Comparison of ENCODE assay signal across 10 cellular contexts in the genomic region with DNA sequence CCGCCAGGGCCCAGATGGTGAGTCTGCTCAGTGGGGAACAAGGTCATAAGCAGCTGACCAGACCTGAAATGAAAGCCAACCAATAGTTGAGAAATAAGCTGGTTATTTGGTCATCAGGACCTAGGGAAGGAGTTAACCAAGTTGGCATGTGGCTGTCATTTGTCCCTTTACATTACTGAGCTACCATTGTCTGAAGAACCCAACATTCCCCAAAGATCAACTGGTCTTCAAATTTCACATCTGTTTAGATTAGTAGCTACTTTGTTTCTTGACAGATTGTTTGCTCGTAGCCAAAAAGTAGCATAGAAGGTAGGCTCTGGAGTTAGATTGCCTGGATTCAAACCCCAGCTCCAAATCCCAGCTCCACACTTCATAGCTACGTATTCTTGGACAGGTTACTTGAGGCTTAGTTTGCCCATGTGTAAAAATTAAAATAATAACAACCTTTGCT. TPM values are rescaled to one million over a fixed set of nuclear protein-coding genes. Genes with fewer than 3 reads are reported as not detected.
DNase-seq lines count a peak whose midpoint lies in the region; FAIRE-seq and TF ChIP-seq lines count a peak whose summit lies in the region.
"Had no signal": no experiment of that assay in that cellular context is flagged by ENCODE, and none has a peak within 500 bp of the region (broad histone marks: within the 10 kb centered on the region; RNA-seq: fewer than 3 reads in every experiment).

No MANE protein-coding gene starts in this region.

- H3K9ac ChIP-seq in skeletal muscle satellite cell (ENCODE audit: low read depth, low read length), result peak overlapping the region; percentile 93

- H3K9me3 ChIP-seq in HEK293 (ENCODE audit: control insufficient read depth, insufficient read depth, low read depth, low read length), result no peaks in the 10 kb centered on the region
- no peaks in the 10 kb centered on the region for H3K9me3 ChIP-seq in skeletal muscle satellite cell (replicated peaks; ENCODE audit: low read length)

- H3K27me3 ChIP-seq in skeletal muscle satellite cell (ENCODE audit: control insufficient read depth, insufficient read depth, low read length), result no peaks in the 10 kb centered on the region

- no peak for TF ChIP-seq POLR2A in GM12891 (IDR thresholded peaks at IDR 0.05; ENCODE audit: low read depth, low read length)

- peak overlapping the region; percentile 89 for H3K4me2 ChIP-seq in skeletal muscle satellite cell (ENCODE audit: low read length)

- FAIRE-seq in GM12891 (lab: Jason Lieb, UNC), result no peak
- FAIRE-seq: endometrium had no signal

- CTCF ChIA-PET in HEK293 (lab: Yijun Ruan, JAX), result interaction anchor here (0.6 to 13.9 kb wide), 7 partner anchors 9 to 573 kb away, joined by 3 to 431 read pairs (median 4); a partner anchor contains a TSS

- H3K27ac ChIP-seq in HEK293 (ENCODE audit: extremely low read depth, low read depth, low read length), result peak overlapping the region; percentile 1; the same call in 1 of the 2 replicates

- no peak for DNase-seq in fibroblast of the aortic adventitia (ENCODE audit: low read depth)
- DNase-seq in NCI-H2107 (lab: John Stamatoyannopoulos, UW), result no peak
- no peak for DNase-seq in putamen (ENCODE audit: low spot score)
- no peak for DNase-seq in NCI-H187 treated with DMSO at 0.1 percent for 48 hours (lab: John Stamatoyannopoulos, UW)
- no peak for DNase-seq in GM12891 (ENCODE audit: insufficient read length, low spot score)
- DNase-seq: NCI-H2029 had no signal

- no peak for TF ChIP-seq CTCF in HEK293 (tag by site-specific recombination; IDR thresholded peaks at IDR 0.05)
- TF ChIP-seq CTCF in WI38 (IDR thresholded peaks at IDR 0.05; ENCODE audit: low read depth, low read length), result no peak
- no peak for TF ChIP-seq CTCF in fibroblast of the aortic adventitia (IDR thresholded peaks at IDR 0.05; ENCODE audit: insufficient read depth, low read length)

- H3K4me3 ChIP-seq in HEK293 (ENCODE audit: low read depth, low read length), result peak overlapping the region; percentile 47
- H3K4me3 ChIP-seq in WI38 (ENCODE audit: low read depth, low read length), result peak overlapping the region; percentile 59
- H3K4me3 ChIP-seq in fibroblast of the aortic adventitia (ENCODE audit: low read depth, low read length), result peak overlapping the region; percentile 71
- H3K4me3 ChIP-seq in skeletal muscle satellite cell (ENCODE audit: low read length), result peak overlapping the region; percentile 71

- peaks cover 2% of the 10 kb centered on the region; the same call in 1 of the 2 replicates for H3K4me1 ChIP-seq in HEK293 (ENCODE audit: control insufficient read depth, insufficient read depth, low read length)
- H3K4me1 ChIP-seq in skeletal muscle satellite cell (ENCODE audit: control insufficient read depth, insufficient read depth, low read length), result peaks cover 16% of the 10 kb centered on the region

- H3K36me3 ChIP-seq in HEK293 (ENCODE audit: control insufficient read depth in 2 of 2, insufficient read depth in 1 of 2, low read length in 2 of 2) (peaks cover 29 to 46% of the 10 kb centered on the region in 2 experiments; a peak in 2 of 3 replicates), skeletal muscle satellite cell (ENCODE audit: insufficient read depth, low read length) (peaks cover 14% of the 10 kb centered on the region)

- POLR2A ChIA-PET in HEK293 (lab: Yijun Ruan, JAX), result interaction anchor here (0.6 to 2.5 kb wide), 11 partner anchors 16 to 590 kb away, joined by 3 to 15 read pairs (median 3); a partner anchor contains a TSS

TF ChIP-seq in HEK293, 187 proteins besides CTCF, POLR2A, EP300 and RAD21:
- TF ChIP-seq ZNF664 (tag by site-specific recombination; IDR thresholded peaks at IDR 0.05), result peak; percentile 94
- TF ChIP-seq ZNF785 (tag by site-specific recombination; IDR thresholded peaks at IDR 0.05), result no peak
- no peak for TF ChIP-seq ZNF629 (tag by site-specific recombination; IDR thresholded peaks at IDR 0.05)

TF ChIP-seq in GM12891, 5 proteins besides CTCF, POLR2A, EP300 and RAD21:
- TF ChIP-seq PAX5 (IDR thresholded peaks at IDR 0.05; ENCODE audit: insufficient read depth, low read length, severe bottlenecking) (no peak), SPI1 (IDR thresholded peaks at IDR 0.05; ENCODE audit: low read depth, low read length) (no peak), TAF1 (IDR thresholded peaks at IDR 0.05; ENCODE audit: low read depth, low read length) (no peak), POU2F2 (IDR thresholded peaks at IDR 0.05; ENCODE audit: low read depth, low read length) (no peak), POLR2AphosphoS5 (IDR thresholded peaks at IDR 0.05; ENCODE audit: low read depth, low read length) (no peak)

RNA-seq across cellular contexts. Expression of a gene that starts 1.0 kb away (rescaled TPM):
- 20.0 and 48.7 TPM in 2 replicates for total RNA-seq in fibroblast of the aortic adventitia (ENCODE audit: low replicate concordance)
- total RNA-seq in skeletal muscle satellite cell (2012; rRNA removed), result 20.3 and 24.5 TPM in 2 replicates
- polyA plus RNA-seq in GM12891 (2012; ENCODE audit: low read depth, missing spikeins), result 19.8 TPM

RNA-seq across cellular contexts. Expression of a gene that starts 2.0 kb away (rescaled TPM):
- total RNA-seq in fibroblast of the aortic adventitia (ENCODE audit: low replicate concordance), result 3.8 and 6.7 TPM in 2 replicates
- total RNA-seq in skeletal muscle satellite cell (2012; rRNA removed), result 0.76 and 1.5 TPM in 2 replicates
- polyA plus RNA-seq in GM12891 (2012; ENCODE audit: low read depth, missing spikeins), result 4.4 TPM

RNA-seq across cellular contexts. Expression of a gene that starts 6.6 kb away (rescaled TPM):
- 197 and 290 TPM in 2 replicates for total RNA-seq in fibroblast of the aortic adventitia (ENCODE audit: low replicate concordance)
- total RNA-seq in skeletal muscle satellite cell (2012; rRNA removed), result 421 and 461 TPM in 2 replicates
- 319 TPM for polyA plus RNA-seq in GM12891 (2012; ENCODE audit: low read depth, missing spikeins)

RNA-seq across cellular contexts. Expression of a gene that starts 19.7 kb away (rescaled TPM):
- not detected in 2 replicates for total RNA-seq in fibroblast of the aortic adventitia (ENCODE audit: low replicate concordance)
- total RNA-seq in skeletal muscle satellite cell (2012; rRNA removed), result not detected in 2 replicates
- not detected for polyA plus RNA-seq in GM12891 (2012; ENCODE audit: low read depth, missing spikeins)

RNA-seq across cellular contexts. Expression of a gene that starts 23.6 kb away (rescaled TPM):
- not detected in 2 replicates for total RNA-seq in fibroblast of the aortic adventitia (ENCODE audit: low replicate concordance)
- not detected in 2 replicates for total RNA-seq in skeletal muscle satellite cell (2012; rRNA removed)
- 268 TPM for polyA plus RNA-seq in GM12891 (2012; ENCODE audit: low read depth, missing spikeins)
